In genomic region chr6:38929560-38929959, GRCh38 we compare ENCODE assay signal across 20 cellular contexts.
"Had no signal": no experiment of that assay in that cellular context is flagged by ENCODE, and none has a peak within 500 bp of the region (broad histone marks: within the 10 kb centered on the region; RNA-seq: fewer than 3 reads in every experiment).

No MANE protein-coding gene starts in this region.

- H3K27ac Mint-ChIP-seq: naive thymus-derived CD4-positive, alpha-beta T cell; stimulated activated naive B cell treated with anti-CD40 and anti-IgM and Interleukin-4, amounts not matched to agents 10 μg/mL and 1 μg/mL and 100 μg/mL, for 72 hours; stimulated activated naive CD8-positive, alpha-beta T cell treated with anti-CD3 and anti-CD28 coated beads, Interleukin-15, amount 100 ng/mL, for 72 hours had no signal

- H3K9me3 Mint-ChIP-seq: naive thymus-derived CD4-positive, alpha-beta T cell; neural crest cell; stimulated activated naive B cell treated with anti-CD40 and anti-IgM and Interleukin-4, amounts not matched to agents 10 μg/mL and 1 μg/mL and 100 μg/mL, for 72 hours; stimulated activated naive CD8-positive, alpha-beta T cell treated with anti-CD3 and anti-CD28 coated beads, Interleukin-15, amount 100 ng/mL, for 72 hours had no signal

- ATAC-seq: esophagus mucosa; gastrocnemius medialis; heart right ventricle; naive thymus-derived CD4-positive, alpha-beta T cell; stimulated activated naive B cell treated with anti-CD40 and anti-IgM and Interleukin-4, amounts not matched to agents 10 μg/mL and 1 μg/mL and 100 μg/mL, for 72 hours; stimulated activated naive CD8-positive, alpha-beta T cell treated with anti-CD3 and anti-CD28 coated beads, Interleukin-15, amount 100 ng/mL, for 72 hours had no signal

- H3K36me3 Mint-ChIP-seq: naive thymus-derived CD4-positive, alpha-beta T cell; stimulated activated naive B cell treated with anti-CD40 and anti-IgM and Interleukin-4, amounts not matched to agents 10 μg/mL and 1 μg/mL and 100 μg/mL, for 72 hours had no signal

- H3K4me3 ChIP-seq: dorsolateral prefrontal cortex, gastrocnemius medialis, heart right ventricle, ovary, right atrium auricular region, sigmoid colon, skin epidermis, thoracic aorta, transverse colon had no signal

- DNase-seq: cortex of kidney; dorsolateral prefrontal cortex; effector CD8-positive, alpha-beta T cell; gastrocnemius medialis; heart right ventricle; hypothalamus; kidney glomerular epithelial cell; naive thymus-derived CD4-positive, alpha-beta T cell; ovary; sigmoid colon; stimulated activated CD4-positive, alpha-beta T cell treated with anti-CD3 and anti-CD28 coated beads, Interleukin-2, amount 100 ng/mL, for 24 hours; stimulated activated CD4-positive, alpha-beta T cell treated with anti-CD3 and anti-CD28 coated beads, Interleukin-4, amount 100 ng/mL, for 4 hours; stimulated activated naive B cell treated with anti-CD40 and anti-IgM and Interleukin-4, amounts not matched to agents 10 μg/mL and 1 μg/mL and 100 μg/mL, for 72 hours; stimulated activated naive CD8-positive, alpha-beta T cell treated with anti-CD3 and anti-CD28 coated beads, Interleukin-15, amount 100 ng/mL, for 72 hours; transverse colon had no signal

- H3K4me3 Mint-ChIP-seq: naive thymus-derived CD4-positive, alpha-beta T cell; neural crest cell; stimulated activated naive B cell treated with anti-CD40 and anti-IgM and Interleukin-4, amounts not matched to agents 10 μg/mL and 1 μg/mL and 100 μg/mL, for 72 hours; stimulated activated naive CD8-positive, alpha-beta T cell treated with anti-CD3 and anti-CD28 coated beads, Interleukin-15, amount 100 ng/mL, for 72 hours had no signal

- H3K36me3 ChIP-seq: gastrocnemius medialis, heart right ventricle, ovary, right atrium auricular region, sigmoid colon, thoracic aorta, transverse colon had no signal

- H3K9me3 ChIP-seq: gastrocnemius medialis, heart right ventricle, ovary, right atrium auricular region, sigmoid colon, thoracic aorta, transverse colon had no signal

- H3K27ac ChIP-seq: dorsolateral prefrontal cortex, gastrocnemius medialis, heart right ventricle, ovary, right atrium auricular region, sigmoid colon, skin epidermis, thoracic aorta, transverse colon had no signal

- H3K4me1 ChIP-seq: gastrocnemius medialis, heart right ventricle, right atrium auricular region, sigmoid colon, transverse colon had no signal

- H3K4me1 Mint-ChIP-seq: naive thymus-derived CD4-positive, alpha-beta T cell; stimulated activated naive B cell treated with anti-CD40 and anti-IgM and Interleukin-4, amounts not matched to agents 10 μg/mL and 1 μg/mL and 100 μg/mL, for 72 hours; stimulated activated naive CD8-positive, alpha-beta T cell treated with anti-CD3 and anti-CD28 coated beads, Interleukin-15, amount 100 ng/mL, for 72 hours had no signal

- H3K27me3 ChIP-seq: ovary, right atrium auricular region, sigmoid colon had no signal
